In the genomic region with DNA sequence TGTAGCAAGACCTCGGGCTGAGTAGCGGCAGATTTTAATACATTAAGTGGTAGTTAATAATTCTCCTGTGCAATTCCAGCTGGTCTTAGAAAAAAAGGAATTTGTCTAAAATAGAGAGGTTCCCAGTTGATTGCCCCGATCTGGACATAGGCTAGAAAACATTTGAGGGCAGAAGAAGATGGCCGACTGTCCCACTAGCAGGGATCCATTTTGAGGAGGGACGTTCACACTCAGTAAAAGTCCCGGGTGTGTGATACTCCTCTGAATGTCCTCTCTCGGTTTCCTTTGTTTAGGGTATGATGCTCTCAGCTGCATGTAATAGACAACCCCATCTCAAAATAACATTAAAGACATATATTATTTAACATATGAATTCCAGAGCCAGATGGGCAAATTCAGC, we compare ENCODE assay signal across 39 cellular contexts.
"Had no signal": no experiment of that assay in that cellular context is flagged by ENCODE, and none has a peak within 500 bp of the region (broad histone marks: within the 10 kb centered on the region; RNA-seq: fewer than 3 reads in every experiment).

No MANE protein-coding gene starts in this region.

- H3K9me3 Mint-ChIP-seq: activated B cell treated with CpG ODN at 0.5 μM for 24 hours; activated CD4-positive, alpha-beta memory T cell treated with anti-CD3 and anti-CD28 coated beads for 36 hours; activated CD4-positive, alpha-beta T cell treated with anti-CD3 and anti-CD28 coated beads, Interleukin-2, amount 10 ng/mL, durations not matched to agents 24 days and 14 days; activated naive CD4-positive, alpha-beta T cell treated with anti-CD3 and anti-CD28 coated beads for 36 hours; activated naive CD4-positive, alpha-beta T cell treated with anti-CD3 and anti-CD28 coated beads, Interleukin-2, amount 50 U/mL, for 24 hours; activated naive CD8-positive, alpha-beta T cell treated with anti-CD3 and anti-CD28 coated beads for 36 hours; activated naive CD8-positive, alpha-beta T cell treated with anti-CD3 and anti-CD28 coated beads, Interleukin-2, amount 50 U/mL, for 24 hours; activated T-helper 1 cell treated with anti-CD3 and anti-CD28 coated beads, Interleukin-12 subunit alpha, Interleukin-12 subunit beta, Interleukin-2, Interleukin-4 antibody, amounts not matched to agents 30 ng/mL and 10 ng/mL and 1 ng/mL, durations not matched to agents 14 hours and 24 hours and 36 hours; activated T-helper 2 cell treated with anti-CD3 and anti-CD28 coated beads, Interferon-gamma antibody, Interleukin-2, Interleukin-4, amounts not matched to agents 10 μg/mL and 5 μg/mL and 100 μg/mL, durations not matched to agents 14 hours and 24 hours and 36 hours; brain; central memory CD8-positive, alpha-beta T cell; dendritic cell treated with granulocyte-macrophage colony-stimulating factor and Interleukin-4, amounts not matched to agents 40 ng/mL and 50 ng/mL, for 4 days; endodermal cell; T-helper 2 cell treated with Interferon-gamma antibody and Interleukin-4, amounts not matched to agents 5 μg/mL and 100 μg/mL, for 36 hours had no signal

- H3K27ac Mint-ChIP-seq: activated B cell treated with CpG ODN at 0.5 μM for 24 hours; activated CD4-positive, alpha-beta memory T cell treated with anti-CD3 and anti-CD28 coated beads for 36 hours; activated CD4-positive, alpha-beta T cell treated with anti-CD3 and anti-CD28 coated beads for 36 hours; activated CD4-positive, alpha-beta T cell treated with anti-CD3 and anti-CD28 coated beads, Interleukin-2, amount 10 ng/mL, durations not matched to agents 24 days and 14 days; activated CD8-positive, alpha-beta memory T cell treated with anti-CD3 and anti-CD28 coated beads, Interleukin-2, amount 10 ng/mL, durations not matched to agents 7 days and 5 days; activated CD8-positive, alpha-beta T cell treated with anti-CD3 and anti-CD28 coated beads, Interleukin-2, amount 10 ng/mL, durations not matched to agents 7 days and 5 days; activated naive CD4-positive, alpha-beta T cell treated with anti-CD3 and anti-CD28 coated beads for 36 hours; activated naive CD4-positive, alpha-beta T cell treated with anti-CD3 and anti-CD28 coated beads, Interleukin-2, amount 50 U/mL, for 24 hours; activated naive CD8-positive, alpha-beta T cell treated with anti-CD3 and anti-CD28 coated beads for 36 hours; activated naive CD8-positive, alpha-beta T cell treated with anti-CD3 and anti-CD28 coated beads, Interleukin-2, amount 50 U/mL, for 24 hours; activated T-helper 1 cell treated with anti-CD3 and anti-CD28 coated beads, Interleukin-12 subunit alpha, Interleukin-12 subunit beta, Interleukin-2, Interleukin-4 antibody, amounts not matched to agents 30 ng/mL and 10 ng/mL and 1 ng/mL, durations not matched to agents 14 hours and 24 hours and 36 hours; activated T-helper 2 cell treated with anti-CD3 and anti-CD28 coated beads, Interferon-gamma antibody, Interleukin-2, Interleukin-4, amounts not matched to agents 10 μg/mL and 5 μg/mL and 100 μg/mL, durations not matched to agents 14 hours and 24 hours and 36 hours; brain; dendritic cell treated with granulocyte-macrophage colony-stimulating factor and Interleukin-4, amounts not matched to agents 40 ng/mL and 50 ng/mL, for 4 days; endodermal cell; T-helper 17 cell; T-helper 2 cell treated with Interferon-gamma antibody and Interleukin-4, amounts not matched to agents 5 μg/mL and 100 μg/mL, for 36 hours had no signal

- H3K27me3 ChIP-seq: adrenal gland, breast epithelium, cardiac muscle cell, dorsolateral prefrontal cortex, foreskin keratinocyte, gastrocnemius medialis, heart left ventricle had no signal

- ATAC-seq: activated CD4-positive, alpha-beta T cell treated with anti-CD3 and anti-CD28 coated beads for 36 hours; activated CD8-positive, alpha-beta memory T cell treated with anti-CD3 and anti-CD28 coated beads, Interleukin-2, amount 10 ng/mL, durations not matched to agents 7 days and 5 days; activated CD8-positive, alpha-beta T cell treated with anti-CD3 and anti-CD28 coated beads, Interleukin-2, amount 10 ng/mL, durations not matched to agents 7 days and 5 days; activated naive CD8-positive, alpha-beta T cell treated with anti-CD3 and anti-CD28 coated beads, Interleukin-2, amount 50 U/mL, for 24 hours; esophagus mucosa; foreskin keratinocyte; gastrocnemius medialis; heart left ventricle; T-helper 17 cell had no signal

- H3K36me3 Mint-ChIP-seq: activated CD4-positive, alpha-beta memory T cell treated with anti-CD3 and anti-CD28 coated beads for 36 hours; activated CD8-positive, alpha-beta memory T cell treated with anti-CD3 and anti-CD28 coated beads, Interleukin-2, amount 10 ng/mL, durations not matched to agents 7 days and 5 days; activated naive CD4-positive, alpha-beta T cell treated with anti-CD3 and anti-CD28 coated beads, Interleukin-2, amount 50 U/mL, for 24 hours; brain had no signal

- H3K36me3 ChIP-seq: adrenal gland, breast epithelium, cardiac muscle cell, gastrocnemius medialis, heart left ventricle, WERI-Rb-1 had no signal

- DNase-seq: activated B cell treated with CpG ODN at 0.5 μM for 24 hours; activated CD4-positive, alpha-beta memory T cell treated with anti-CD3 and anti-CD28 coated beads for 36 hours; activated CD4-positive, alpha-beta T cell treated with anti-CD3 and anti-CD28 coated beads for 36 hours; activated CD4-positive, alpha-beta T cell treated with anti-CD3 and anti-CD28 coated beads, Interleukin-2, amount 10 ng/mL, durations not matched to agents 24 days and 14 days; activated CD4-positive, CD25-positive, alpha-beta regulatory T cell treated with anti-CD3 and anti-CD28 coated beads, Interleukin-2, amount 50 U/mL, for 72 hours; activated CD8-positive, alpha-beta memory T cell treated with anti-CD3 and anti-CD28 coated beads, Interleukin-2, amount 10 ng/mL, durations not matched to agents 7 days and 5 days; activated CD8-positive, alpha-beta memory T cell treated with anti-CD3 and anti-CD28 coated beads, Interleukin-2, amount 50 U/mL, for 4 hours; activated CD8-positive, alpha-beta T cell treated with anti-CD3 and anti-CD28 coated beads, Interleukin-2, amount 10 ng/mL, durations not matched to agents 7 days and 5 days; activated effector memory CD4-positive, alpha-beta T cell treated with anti-CD3 and anti-CD28 coated beads, Interleukin-2, amount 50 U/mL, for 16 hours; activated naive CD4-positive, alpha-beta T cell treated with anti-CD3 and anti-CD28 coated beads for 36 hours; activated naive CD8-positive, alpha-beta T cell treated with anti-CD3 and anti-CD28 coated beads for 36 hours; activated naive CD8-positive, alpha-beta T cell treated with anti-CD3 and anti-CD28 coated beads, Interleukin-2, amount 50 U/mL, for 24 hours; activated T-cell treated with anti-CD3 and anti-CD28 coated beads, Interleukin-2, amount 50 U/mL, for 1 hour; activated T-cell treated with anti-CD3 and anti-CD28 coated beads, Interleukin-2, amount 50 U/mL, for 48 hours; adrenal gland; amygdala; aorta; dorsolateral prefrontal cortex; effector memory CD4-positive, alpha-beta T cell; foreskin keratinocyte; gastrocnemius medialis; glutamatergic neuron; heart left ventricle; T-helper 1 cell; T-helper 17 cell; T1000; WERI-Rb-1 had no signal

- H3K4me3 ChIP-seq: adrenal gland, breast epithelium, cardiac muscle cell, coronary artery, dorsolateral prefrontal cortex, gastrocnemius medialis, heart left ventricle had no signal

- H3K4me3 Mint-ChIP-seq: activated B cell treated with CpG ODN at 0.5 μM for 24 hours; activated CD4-positive, alpha-beta memory T cell treated with anti-CD3 and anti-CD28 coated beads for 36 hours; activated CD4-positive, alpha-beta T cell treated with anti-CD3 and anti-CD28 coated beads for 36 hours; activated CD4-positive, alpha-beta T cell treated with anti-CD3 and anti-CD28 coated beads, Interleukin-2, amount 10 ng/mL, durations not matched to agents 24 days and 14 days; activated CD8-positive, alpha-beta memory T cell treated with anti-CD3 and anti-CD28 coated beads, Interleukin-2, amount 10 ng/mL, durations not matched to agents 7 days and 5 days; activated CD8-positive, alpha-beta T cell treated with anti-CD3 and anti-CD28 coated beads, Interleukin-2, amount 10 ng/mL, durations not matched to agents 7 days and 5 days; activated naive CD4-positive, alpha-beta T cell treated with anti-CD3 and anti-CD28 coated beads for 36 hours; activated naive CD4-positive, alpha-beta T cell treated with anti-CD3 and anti-CD28 coated beads, Interleukin-2, amount 50 U/mL, for 24 hours; activated naive CD8-positive, alpha-beta T cell treated with anti-CD3 and anti-CD28 coated beads for 36 hours; activated naive CD8-positive, alpha-beta T cell treated with anti-CD3 and anti-CD28 coated beads, Interleukin-2, amount 50 U/mL, for 24 hours; activated T-helper 1 cell treated with anti-CD3 and anti-CD28 coated beads, Interleukin-12 subunit alpha, Interleukin-12 subunit beta, Interleukin-2, Interleukin-4 antibody, amounts not matched to agents 30 ng/mL and 10 ng/mL and 1 ng/mL, durations not matched to agents 14 hours and 24 hours and 36 hours; brain; central memory CD8-positive, alpha-beta T cell; dendritic cell treated with granulocyte-macrophage colony-stimulating factor and Interleukin-4, amounts not matched to agents 40 ng/mL and 50 ng/mL, for 4 days; endodermal cell; T-helper 17 cell; T-helper 2 cell treated with Interferon-gamma antibody and Interleukin-4, amounts not matched to agents 5 μg/mL and 100 μg/mL, for 36 hours had no signal

- H3K9me3 ChIP-seq: adrenal gland, breast epithelium, gastrocnemius medialis, heart left ventricle had no signal

- H3K27me3 Mint-ChIP-seq: activated B cell treated with CpG ODN at 0.5 μM for 24 hours; activated CD4-positive, alpha-beta memory T cell treated with anti-CD3 and anti-CD28 coated beads for 36 hours; activated CD4-positive, alpha-beta T cell treated with anti-CD3 and anti-CD28 coated beads for 36 hours; activated CD4-positive, alpha-beta T cell treated with anti-CD3 and anti-CD28 coated beads, Interleukin-2, amount 10 ng/mL, durations not matched to agents 24 days and 14 days; activated CD8-positive, alpha-beta memory T cell treated with anti-CD3 and anti-CD28 coated beads, Interleukin-2, amount 10 ng/mL, durations not matched to agents 7 days and 5 days; activated naive CD4-positive, alpha-beta T cell treated with anti-CD3 and anti-CD28 coated beads, Interleukin-2, amount 50 U/mL, for 24 hours; activated naive CD8-positive, alpha-beta T cell treated with anti-CD3 and anti-CD28 coated beads for 36 hours; activated naive CD8-positive, alpha-beta T cell treated with anti-CD3 and anti-CD28 coated beads, Interleukin-2, amount 50 U/mL, for 24 hours; central memory CD8-positive, alpha-beta T cell; dendritic cell treated with granulocyte-macrophage colony-stimulating factor and Interleukin-4, amounts not matched to agents 40 ng/mL and 50 ng/mL, for 4 days; T-helper 17 cell had no signal

- H3K4me1 Mint-ChIP-seq: activated B cell treated with CpG ODN at 0.5 μM for 24 hours; activated CD4-positive, alpha-beta T cell treated with anti-CD3 and anti-CD28 coated beads for 36 hours; activated CD4-positive, alpha-beta T cell treated with anti-CD3 and anti-CD28 coated beads, Interleukin-2, amount 10 ng/mL, durations not matched to agents 24 days and 14 days; activated CD8-positive, alpha-beta memory T cell treated with anti-CD3 and anti-CD28 coated beads, Interleukin-2, amount 10 ng/mL, durations not matched to agents 7 days and 5 days; activated naive CD4-positive, alpha-beta T cell treated with anti-CD3 and anti-CD28 coated beads, Interleukin-2, amount 50 U/mL, for 24 hours; activated naive CD8-positive, alpha-beta T cell treated with anti-CD3 and anti-CD28 coated beads for 36 hours; activated naive CD8-positive, alpha-beta T cell treated with anti-CD3 and anti-CD28 coated beads, Interleukin-2, amount 50 U/mL, for 24 hours; central memory CD8-positive, alpha-beta T cell; T-helper 17 cell had no signal

- H3K4me1 ChIP-seq: adrenal gland had no signal

- H3K27ac ChIP-seq: adrenal gland, breast epithelium, cardiac muscle cell, coronary artery, dorsolateral prefrontal cortex, foreskin keratinocyte, gastrocnemius medialis, heart left ventricle, WERI-Rb-1 had no signal
